ENCODE assay signal across 11 cellular contexts in genomic region chr2:26640331-26640745, GRCh38. TPM values are rescaled to one million over a fixed set of nuclear protein-coding genes. Genes with fewer than 3 reads are reported as not detected.
DNase-seq lines count a peak whose midpoint lies in the region; ATAC-seq and TF ChIP-seq lines count a peak whose summit lies in the region.
"Had no signal": no experiment of that assay in that cellular context is flagged by ENCODE, and none has a peak within 500 bp of the region (broad histone marks: within the 10 kb centered on the region; RNA-seq: fewer than 3 reads in every experiment).

No MANE protein-coding gene starts in this region.

- intact Hi-C loops in natural killer cell (cut with micrococcal nuclease), result no loop called here

- CTCF ChIA-PET in WTC11 (lab: Charles Lee), result interaction anchor here (1.1 kb wide), 1 partner anchor 27 kb away, joined by 3 read pairs; no protein-coding TSS in a partner anchor

- no peak overlapping the region for H3K4me3 Mint-ChIP-seq in natural killer cell treated with Interleukin-12 subunit alpha and Interleukin-12 subunit beta and Interleukin-15 and Interleukin-18, amount 100 ng/mL, for 72 hours
- H3K4me3 Mint-ChIP-seq in natural killer cell (no peak overlapping the region), WTC11 (no peak overlapping the region)
- H3K4me3 Mint-ChIP-seq: CD8-positive, alpha-beta memory T cell had no signal

- POLR2A ChIA-PET in WTC11 (lab: Charles Lee), result no interaction called here

- H3K36me3 Mint-ChIP-seq in natural killer cell treated with Interleukin-12 subunit alpha and Interleukin-12 subunit beta and Interleukin-15 and Interleukin-18, amount 100 ng/mL, for 72 hours, result no peaks in the 10 kb centered on the region
- H3K36me3 Mint-ChIP-seq in natural killer cell (no peaks in the 10 kb centered on the region), WTC11 (no peaks in the 10 kb centered on the region)

- ATAC-seq in natural killer cell treated with Interleukin-12 subunit alpha and Interleukin-12 subunit beta and Interleukin-15 and Interleukin-18, amount 100 ng/mL, for 72 hours, result peak; percentile 31 to 71
- ATAC-seq in natural killer cell, result no peak
- ATAC-seq in WTC11, result peak; percentile 93
- no peak for ATAC-seq in HG03439 (IDR thresholded peaks at IDR 0.05; ENCODE audit: unreplicated experiment)

- H3K9me3 Mint-ChIP-seq in natural killer cell treated with Interleukin-12 subunit alpha and Interleukin-12 subunit beta and Interleukin-15 and Interleukin-18, amount 100 ng/mL, for 72 hours, result no peaks in the 10 kb centered on the region
- H3K9me3 Mint-ChIP-seq in natural killer cell (no peaks in the 10 kb centered on the region), WTC11 (no peaks in the 10 kb centered on the region)
- H3K9me3 Mint-ChIP-seq: CD8-positive, alpha-beta memory T cell had no signal

- peaks cover 6 to 11% of the 10 kb centered on the region in 2 donors for H3K4me1 Mint-ChIP-seq in natural killer cell treated with Interleukin-12 subunit alpha and Interleukin-12 subunit beta and Interleukin-15 and Interleukin-18, amount 100 ng/mL, for 72 hours (ENCODE audit: low read depth in 2 of 2)
- H3K4me1 Mint-ChIP-seq in natural killer cell, result peaks cover 0 to 12% of the 10 kb centered on the region in 2 donors
- H3K4me1 Mint-ChIP-seq in WTC11, result peaks cover 16% of the 10 kb centered on the region
- H3K4me1 Mint-ChIP-seq: CD8-positive, alpha-beta memory T cell had no signal

- no peak overlapping the region for H3K27ac Mint-ChIP-seq in natural killer cell treated with Interleukin-12 subunit alpha and Interleukin-12 subunit beta and Interleukin-15 and Interleukin-18, amount 100 ng/mL, for 72 hours
- H3K27ac Mint-ChIP-seq in natural killer cell (no peak overlapping the region), WTC11 (no peak overlapping the region)
- H3K27ac Mint-ChIP-seq: CD8-positive, alpha-beta memory T cell had no signal

- peaks cover 14 to 29% of the 10 kb centered on the region in 2 donors for H3K27me3 Mint-ChIP-seq in natural killer cell treated with Interleukin-12 subunit alpha and Interleukin-12 subunit beta and Interleukin-15 and Interleukin-18, amount 100 ng/mL, for 72 hours
- H3K27me3 Mint-ChIP-seq in natural killer cell (ENCODE audit: low read depth in 2 of 2) (peaks cover 11 to 20% of the 10 kb centered on the region in 2 donors), WTC11 (ENCODE audit: low read depth) (no peaks in the 10 kb centered on the region)

- no peak for TF ChIP-seq CTCF in natural killer cell (IDR thresholded peaks at IDR 0.05)
- no peak for TF ChIP-seq CTCF in WTC11 (IDR thresholded peaks at IDR 0.05)

- DNase-seq in natural killer cell treated with Interleukin-12 subunit alpha and Interleukin-12 subunit beta and Interleukin-15 and Interleukin-18, amount 100 ng/mL, for 72 hours (ENCODE audit: low spot score), result no peak
- DNase-seq in natural killer cell (no peak), WTC11 (ENCODE audit: low spot score) (peak; percentile 29), iris pigment epithelial cell (ENCODE audit: low read depth) (peak; percentile 79), ureter (ENCODE audit: low spot score) (peak; percentile 67), COR-L47 (lab: John Stamatoyannopoulos, UW) (no peak), SHP77 treated with DMSO at 0.1 percent for 48 hours (lab: John Stamatoyannopoulos, UW) (no peak)
- DNase-seq: RPMI8226 had no signal

TF ChIP-seq in WTC11, 78 proteins besides CTCF, POLR2A, EP300 and RAD21:
- TF ChIP-seq ZBTB21 (CRISPR knock-in tag; IDR thresholded peaks at IDR 0.05; ENCODE audit: borderline replicate concordance), result no peak
- TF ChIP-seq ZNF423 (CRISPR knock-in tag; IDR thresholded peaks at IDR 0.05), result peak; percentile 74

RNA-seq across cellular contexts. Expression of gene CIB4, which starts 0.8 kb away (rescaled TPM):
- not detected for total RNA-seq in natural killer cell treated with Interleukin-12 subunit alpha and Interleukin-12 subunit beta and Interleukin-15 and Interleukin-18, amount 100 ng/mL, for 72 hours
- total RNA-seq in natural killer cell (not detected), WTC11 (2021) (not detected in 3 replicates), ureter (not detected)
- total RNA-seq: CD8-positive, alpha-beta memory T cell; endothelial cell of umbilical vein had no signal

RNA-seq across cellular contexts. Expression of gene KCNK3, which starts 52.2 kb away (rescaled TPM):
- total RNA-seq in natural killer cell treated with Interleukin-12 subunit alpha and Interleukin-12 subunit beta and Interleukin-15 and Interleukin-18, amount 100 ng/mL, for 72 hours, result not detected
- total RNA-seq in natural killer cell (not detected), WTC11 (2021) (0.22 to 0.30 TPM (median 0.30 TPM) in 3 replicates), ureter (9.2 TPM)
- total RNA-seq: CD8-positive, alpha-beta memory T cell; endothelial cell of umbilical vein had no signal

Comparison
In these comparisons a context has a peak if more than half of its experiments do, and no peak if none do; other contexts are left out.
1. ATAC-seq: peak in natural killer cell treated with Interleukin-12 subunit alpha and Interleukin-12 subunit beta and Interleukin-15 and Interleukin-18, amount 100 ng/mL, for 72 hours (2 of 2) and WTC11 (single experiment); none in natural killer cell (0 of 3) and HG03439 (single experiment).
2. DNase-seq: peak in WTC11 (single experiment), iris pigment epithelial cell (single experiment) and ureter (single experiment); none in natural killer cell treated with Interleukin-12 subunit alpha and Interleukin-12 subunit beta and Interleukin-15 and Interleukin-18, amount 100 ng/mL, for 72 hours (single experiment), natural killer cell (single experiment), COR-L47 (single experiment) and SHP77 treated with DMSO at 0.1 percent for 48 hours (single experiment).